ENCODE assay signal across 23 cellular contexts in genomic region chr11:3605721-3606324, GRCh38. TPM values are rescaled to one million over a fixed set of nuclear protein-coding genes. Genes with fewer than 3 reads are reported as not detected.
A peak's percentile ranks its signal among the peaks of the same experiment; 100 is the strongest.
DNase-seq lines count a peak whose midpoint lies in the region; ATAC-seq, FAIRE-seq and TF ChIP-seq lines count a peak whose summit lies in the region.
"Had no signal": no experiment of that assay in that cellular context is flagged by ENCODE, and none has a peak within 500 bp of the region (broad histone marks: within the 10 kb centered on the region; RNA-seq: fewer than 3 reads in every experiment).

No MANE protein-coding gene starts in this region.

- no peak for TF ChIP-seq RAD21 in K562 (CRISPR knock-in tag; conservative IDR thresholded peaks at IDR 0.05 in 1 of 2, IDR thresholded peaks at IDR 0.05 in 1 of 2)

- no peaks in the 10 kb centered on the region for H3K79me2 ChIP-seq in K562 (ENCODE audit: control insufficient read depth, insufficient read depth, low read length)

- H3K27ac ChIP-seq in K562 (ENCODE audit: extremely low read depth, low read depth, low read length): no peak overlapping the region
- H3K27ac ChIP-seq in upper lobe of right lung: no peak overlapping the region
- H3K27ac ChIP-seq: A549, SJCRH30 had no signal

- no peak for DNase-seq in Right ventricle myocardium inferior (ENCODE audit: missing footprints)
- no peak for DNase-seq in cardiac septum (ENCODE audit: low spot score)
- DNase-seq in K562 (ENCODE audit: extremely low read depth in 1 of 4, low spot score in 3 of 4): no peak
- peak; percentile 65 for DNase-seq in islet precursor cell
- DNase-seq in upper lobe of right lung: no peak
- DNase-seq in NCI-H510A treated with DMSO at 0.1 percent for 48 hours (lab: John Stamatoyannopoulos, UW): no peak
- no peak for DNase-seq in sciatic nerve (ENCODE audit: low spot score)
- DNase-seq in foreskin melanocyte: no peak
- DNase-seq: C1 segment of cervical spinal cord; EL; H7; MV-4-11; NCI-H1417; NCI-H1930; NCI-H446; NK-92 treated with Interleukin-12 subunit alpha and Interleukin-12 subunit beta, amount 100 ng/mL, for 24 hours; RPMI8226; SJCRH30 had no signal

- H3K4me1 ChIP-seq in K562 (replicated peaks in 1 of 2; ENCODE audit: control insufficient read depth in 2 of 2, insufficient read depth in 2 of 2, low read length in 2 of 2) (peaks cover 0 to 13% of the 10 kb centered on the region in 2 experiments; a peak in 3 of 5 replicates), upper lobe of right lung (no peaks in the 10 kb centered on the region)
- H3K4me1 ChIP-seq: A549, SJCRH30 had no signal

- H3K27me3 ChIP-seq in K562 (ENCODE audit: control insufficient read depth in 2 of 2, insufficient read depth in 2 of 2, low read length in 2 of 2): peaks cover 2 to 11% of the 10 kb centered on the region in 2 experiments; a peak in 4 of 5 replicates
- H3K27me3 ChIP-seq in upper lobe of right lung: no peaks in the 10 kb centered on the region
- H3K27me3 ChIP-seq: SJCRH30 had no signal

- peak overlapping the region; percentile 23; the same call in 1 of the 2 replicates for H3K4me2 ChIP-seq in K562 (ENCODE audit: insufficient read depth, low read length)
- H3K4me2 ChIP-seq: A549 had no signal

- no peak for TF ChIP-seq EP300 in K562 (IDR thresholded peaks at IDR 0.05; ENCODE audit: low read length)

- POLR2A ChIA-PET in K562 (lab: Yijun Ruan, JAX): interaction anchor here (1.1 kb wide), 1 partner anchor 22 kb away, joined by 3 read pairs; no protein-coding TSS in a partner anchor

- H4K20me1 ChIP-seq in K562 (replicated peaks; ENCODE audit: control insufficient read depth, insufficient read depth, low read length): no peaks in the 10 kb centered on the region

- no peak for FAIRE-seq in K562 (lab: Jason Lieb, UNC)
- FAIRE-seq: A549, HTR-8/SVneo had no signal

- H3K9me3 ChIP-seq in K562 (replicated peaks; ENCODE audit: control insufficient read depth, insufficient read depth, low read depth, low read length) (no peaks in the 10 kb centered on the region), upper lobe of right lung (no peaks in the 10 kb centered on the region)
- H3K9me3 ChIP-seq: A549, SJCRH30 had no signal

- CTCF ChIA-PET in K562 (lab: Yijun Ruan, JAX; ENCODE audit: low intra/inter-chr PET ratio): no interaction called here

- H3K9me1 ChIP-seq in K562 (ENCODE audit: control insufficient read depth, insufficient read depth, low read length): no peaks in the 10 kb centered on the region

- intact Hi-C loops in Right ventricle myocardium inferior (cut with DNase I): no loop called here
- intact Hi-C loops in cardiac septum (cut with DNase I): no loop called here
- intact Hi-C loops in K562 (cut with micrococcal nuclease): loop anchor here (10.0 kb wide), 1 partner anchor 151 kb away; no protein-coding TSS in a partner anchor
- intact Hi-C loops in upper lobe of right lung (cut with DNase I): no loop called here
- intact Hi-C loops in sciatic nerve (cut with DNase I): no loop called here

- no peak overlapping the region for H3K4me3 ChIP-seq in K562
- no peak overlapping the region for H3K4me3 ChIP-seq in upper lobe of right lung
- H3K4me3 ChIP-seq: A549, SJCRH30 had no signal

- in situ Hi-C loops in K562 (cut with MboI): loop anchor here (10.0 kb wide), 1 partner anchor 141 kb away; no protein-coding TSS in a partner anchor

- no TSS peak for BruUV-seq in K562 (replicated peaks; lab: Mats Ljungman, UMichigan)

- WGBS in K562 (ENCODE audit: insufficient coverage, low coverage, missing lambda C conversion rate): 11% methylated on average over 7 of the region's 7 CpGs

- TF ChIP-seq POLR2A in K562 (conservative IDR thresholded peaks at IDR 0.05): no peak

- no peak overlapping the region for H3K9ac ChIP-seq in K562 (ENCODE audit: insufficient read depth in 1 of 2, low read depth in 2 of 2, low read length in 2 of 2)

- H2AFZ ChIP-seq in K562 (ENCODE audit: low read depth, low read length): no peak overlapping the region

- H3K36me3 ChIP-seq in K562 (ENCODE audit: control insufficient read depth, insufficient read depth, low read length) (no peaks in the 10 kb centered on the region), upper lobe of right lung (no peaks in the 10 kb centered on the region)
- H3K36me3 ChIP-seq: SJCRH30 had no signal

- ATAC-seq in Right ventricle myocardium inferior: peak; percentile 65
- no peak for ATAC-seq in K562
- peak; percentile 17 for ATAC-seq in upper lobe of right lung
- no peak for ATAC-seq in sciatic nerve

- TF ChIP-seq CTCF in K562 (IDR thresholded peaks at IDR 0.05 in 2 of 3, conservative IDR thresholded peaks at IDR 0.05 in 1 of 3; ENCODE audit: insufficient read depth in 2 of 3, low read depth in 1 of 3, low read length in 3 of 3): no peak
- no peak for TF ChIP-seq CTCF in upper lobe of right lung (IDR thresholded peaks at IDR 0.05)

TF ChIP-seq in K562, 482 proteins besides CTCF, POLR2A, EP300 and RAD21:
- TF ChIP-seq HNRNPL (IDR thresholded peaks at IDR 0.05; ENCODE audit: low read depth, low read length): peak; percentile 72; the same call in 1 of the 2 replicates
- TF ChIP-seq SMARCC2 (IDR thresholded peaks at IDR 0.05; ENCODE audit: low read depth): no peak

RNA-seq across cellular contexts. Expression of gene ART5, which starts 36.0 kb away (rescaled TPM):
- 2.5 TPM for total RNA-seq in Right ventricle myocardium inferior
- total RNA-seq in cardiac septum: 1.4 TPM
- total RNA-seq in K562 (2011; cell fraction: chromatin; rRNA removed; ENCODE audit: low replicate concordance): 0.58 TPM in 1 of 2 replicates, not detected in the other
- total RNA-seq in K562 (2011; cell fraction: nucleolus; rRNA removed): 0.83 and 1.2 TPM in 2 replicates
- total RNA-seq in K562 (2011; cell fraction: nucleoplasm; rRNA removed): 0.51 and 1.5 TPM in 2 replicates
- 0.49 and 0.50 TPM in 2 replicates for total RNA-seq in K562 (2014; rRNA removed)
- 0.33 TPM in 1 of 2 replicates, not detected in the other for total RNA-seq in K562 (2014; rRNA removed; fragmentation: Illumina TruSeq; extraction: Trizol)
- 0.25 and 0.26 TPM in 2 replicates for total RNA-seq in K562 (2015; rRNA removed; fragmentation: Illumina TruSeq; extraction: Trizol)
- 0.29 and 0.38 TPM in 2 replicates for total RNA-seq in K562 (2021)
- 0.57 and 0.59 TPM in 2 replicates for polyA plus RNA-seq in K562 (2011; rRNA removed)
- 0.46 and 0.61 TPM in 2 replicates for polyA plus RNA-seq in K562 (2011; cell fraction: cytosol; rRNA removed)
- 0.75 and 1.8 TPM in 2 replicates for polyA plus RNA-seq in K562 (2011; cell fraction: nucleus; rRNA removed)
- 0.23 and 0.25 TPM in 2 replicates for polyA plus RNA-seq in K562 (2012)
- 0.13 and 0.17 TPM in 2 replicates for polyA plus RNA-seq in K562 (2014; fragmentation: Illumina TruSeq; extraction: Trizol)
- under 1 TPM; 0.08 TPM for polyA plus RNA-seq in K562 (2014; fragmentation: Nextera tagmentation; extraction: Ambion mirVana)
- 0.28 and 0.53 TPM in 2 replicates for polyA plus RNA-seq in K562 (2014; rRNA removed)
- polyA minus RNA-seq in K562 (2011; rRNA and poly(A)+ RNA removed): not detected in 2 replicates
- polyA minus RNA-seq in K562 (2011; cell fraction: cytosol; rRNA and poly(A)+ RNA removed): not detected in 2 replicates
- polyA minus RNA-seq in K562 (2011; cell fraction: nucleus; rRNA and poly(A)+ RNA removed): not detected in 2 replicates
- 1.2 TPM for total RNA-seq in upper lobe of right lung
- total RNA-seq in sciatic nerve: 0.27 TPM
- total RNA-seq: OCI-LY7, SJCRH30 had no signal
- polyA plus RNA-seq: IgD-negative memory B cell had no signal

RNA-seq across cellular contexts. Expression of gene ART1, which starts 39.1 kb away (rescaled TPM):
- total RNA-seq in Right ventricle myocardium inferior (1.7 TPM), cardiac septum (1.3 TPM), K562 (2014; rRNA removed) (not detected in 2 replicates), K562 (2014; rRNA removed; fragmentation: Illumina TruSeq; extraction: Trizol) (not detected in 2 replicates), K562 (2015; rRNA removed; fragmentation: Illumina TruSeq; extraction: Trizol) (not detected in 2 replicates), K562 (2021) (not detected in 2 replicates), upper lobe of right lung (0.29 TPM), sciatic nerve (not detected)
- not detected in 2 replicates for total RNA-seq in K562 (2011; cell fraction: chromatin; rRNA removed; ENCODE audit: low replicate concordance)
- not detected in 2 replicates for total RNA-seq in K562 (2011; cell fraction: nucleolus; rRNA removed)
- total RNA-seq in K562 (2011; cell fraction: nucleoplasm; rRNA removed): not detected in 2 replicates
- polyA plus RNA-seq in K562 (2011; rRNA removed) (not detected in 2 replicates), K562 (2014; fragmentation: Illumina TruSeq; extraction: Trizol) (not detected in 2 replicates), K562 (2014; fragmentation: Nextera tagmentation; extraction: Ambion mirVana) (not detected), K562 (2014; rRNA removed) (not detected in 2 replicates)
- polyA plus RNA-seq in K562 (2011; cell fraction: cytosol; rRNA removed): not detected in 2 replicates
- polyA plus RNA-seq in K562 (2011; cell fraction: nucleus; rRNA removed): not detected in 2 replicates
- not detected in 2 replicates for polyA plus RNA-seq in K562 (2012)
- not detected in 2 replicates for polyA minus RNA-seq in K562 (2011; rRNA and poly(A)+ RNA removed)
- polyA minus RNA-seq in K562 (2011; cell fraction: cytosol; rRNA and poly(A)+ RNA removed): not detected in 2 replicates
- not detected in 2 replicates for polyA minus RNA-seq in K562 (2011; cell fraction: nucleus; rRNA and poly(A)+ RNA removed)
- total RNA-seq: LHCN-M2, OCI-LY7, SJCRH30 had no signal
- polyA plus RNA-seq: A549, IgD-negative memory B cell had no signal

Comparison
In these comparisons a context has a peak if more than half of its experiments do, and no peak if none do; other contexts are left out.
1. ATAC-seq: peak in Right ventricle myocardium inferior (single experiment) and upper lobe of right lung (single experiment); none in K562 (single experiment) and sciatic nerve (single experiment).